In the genomic region with DNA sequence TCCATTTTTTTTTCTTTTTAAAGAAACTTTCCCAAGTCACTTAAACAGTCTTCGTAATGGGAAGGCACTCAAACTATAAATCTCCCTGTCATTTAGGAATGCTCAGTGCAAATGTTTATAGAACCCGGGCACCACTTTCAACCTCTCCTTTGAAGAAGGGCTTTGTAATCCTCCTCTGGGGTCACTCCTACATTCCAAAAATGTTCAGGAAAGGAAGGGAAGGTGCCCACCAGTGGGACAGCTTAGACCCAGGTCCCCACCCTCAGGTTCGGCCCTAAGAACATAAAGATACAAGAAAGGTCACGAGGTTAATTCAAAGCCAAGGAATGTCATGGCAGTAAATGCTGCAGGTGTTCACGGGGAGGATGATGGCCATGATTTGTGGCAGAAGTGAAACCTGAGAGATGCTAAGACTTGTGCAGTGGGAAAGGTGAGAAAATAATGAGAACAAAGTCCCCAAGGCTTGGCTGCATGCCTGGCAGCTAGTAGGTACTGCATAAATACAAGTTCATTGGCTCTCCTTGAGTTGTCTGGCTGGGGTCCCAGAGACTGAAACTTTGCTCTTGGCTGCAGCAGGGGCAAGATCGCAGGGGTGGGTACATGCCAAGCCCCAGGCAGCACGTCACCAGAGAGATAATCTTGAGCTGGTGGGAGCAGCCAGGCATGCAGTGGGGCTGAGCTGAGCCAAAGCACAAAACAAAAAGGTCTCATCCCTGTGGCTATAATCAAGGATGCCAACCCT, we compare ENCODE assay signal across 12 cellular contexts. TPM values are rescaled to one million over a fixed set of nuclear protein-coding genes. Genes with fewer than 3 reads are reported as not detected.
DNase-seq lines count a peak whose midpoint lies in the region; ATAC-seq, FAIRE-seq and TF ChIP-seq lines count a peak whose summit lies in the region.
"Had no signal": no experiment of that assay in that cellular context is flagged by ENCODE, and none has a peak within 500 bp of the region (broad histone marks: within the 10 kb centered on the region; RNA-seq: fewer than 3 reads in every experiment).

No MANE protein-coding gene starts in this region.

- ATAC-seq in GM21717 (IDR thresholded peaks at IDR 0.05; ENCODE audit: unreplicated experiment): no peak
- ATAC-seq in HG03565 (IDR thresholded peaks at IDR 0.05; ENCODE audit: unreplicated experiment): no peak

- H3K9ac ChIP-seq in kidney (ENCODE audit: low read length in 2 of 2): no peak overlapping the region

- H3K27me3 Mint-ChIP-seq in type B pancreatic cell: no peaks in the 10 kb centered on the region

- peak overlapping the region; percentile 57 to 76 for H3K27ac ChIP-seq in kidney (ENCODE audit: low read depth in 2 of 2, low read length in 2 of 2)

- H3K36me3 ChIP-seq in kidney (ENCODE audit: control insufficient read depth in 1 of 2, insufficient read depth in 2 of 2, low read length in 2 of 2): no peaks in the 10 kb centered on the region

- intact Hi-C loops in kidney (cut with DNase I): no loop called here

- peaks cover 5 to 7% of the 10 kb centered on the region in 2 donors for H3K4me1 ChIP-seq in kidney (ENCODE audit: control insufficient read depth in 1 of 2, insufficient read depth in 1 of 2, low read depth in 1 of 2, low read length in 2 of 2)

- H3K27ac Mint-ChIP-seq in type B pancreatic cell: peak overlapping the region; percentile 89
- H3K27ac Mint-ChIP-seq: activated T-helper 1 cell treated with anti-CD3 and anti-CD28 coated beads, Interleukin-12 subunit alpha, Interleukin-12 subunit beta, Interleukin-2, Interleukin-4 antibody, amounts not matched to agents 30 ng/mL and 10 ng/mL and 1 ng/mL, durations not matched to agents 14 hours and 24 hours and 36 hours had no signal

- H3K36me3 Mint-ChIP-seq in type B pancreatic cell: no peaks in the 10 kb centered on the region

- H3K9me3 ChIP-seq in kidney (ENCODE audit: control insufficient read depth in 1 of 2, low read length in 2 of 2): no peaks in the 10 kb centered on the region

- no peaks in the 10 kb centered on the region for H3K9me3 Mint-ChIP-seq in type B pancreatic cell
- H3K9me3 Mint-ChIP-seq: activated T-helper 1 cell treated with anti-CD3 and anti-CD28 coated beads, Interleukin-12 subunit alpha, Interleukin-12 subunit beta, Interleukin-2, Interleukin-4 antibody, amounts not matched to agents 30 ng/mL and 10 ng/mL and 1 ng/mL, durations not matched to agents 14 hours and 24 hours and 36 hours had no signal

- peak overlapping the region; percentile 44 for H3K4me3 Mint-ChIP-seq in type B pancreatic cell
- H3K4me3 Mint-ChIP-seq: activated T-helper 1 cell treated with anti-CD3 and anti-CD28 coated beads, Interleukin-12 subunit alpha, Interleukin-12 subunit beta, Interleukin-2, Interleukin-4 antibody, amounts not matched to agents 30 ng/mL and 10 ng/mL and 1 ng/mL, durations not matched to agents 14 hours and 24 hours and 36 hours had no signal

- TF ChIP-seq CTCF in kidney (IDR thresholded peaks at IDR 0.05; ENCODE audit: borderline replicate concordance, extremely low read depth, insufficient read depth) (no peak), type B pancreatic cell (conservative IDR thresholded peaks at IDR 0.05) (no peak)

- peaks cover 37% of the 10 kb centered on the region for H3K4me1 Mint-ChIP-seq in type B pancreatic cell (ENCODE audit: unreplicated experiment)

- no peak overlapping the region for H3K4me3 ChIP-seq in kidney (ENCODE audit: low read length in 2 of 2)

- FAIRE-seq in kidney (lab: Jason Lieb, UNC): no peak

- peak; percentile 14 for DNase-seq in NCI-H748 (lab: John Stamatoyannopoulos, UW; ENCODE audit: unreplicated experiment)
- DNase-seq in NCI-H748 treated with DMSO at 0.1 percent for 48 hours (lab: John Stamatoyannopoulos, UW): no peak
- DNase-seq in RPMI8226: peak; percentile 92
- peak; percentile 83 for DNase-seq in kidney
- no peak for DNase-seq in type B pancreatic cell (ENCODE audit: extremely low spot score, unreplicated experiment)
- no peak for DNase-seq in GDM1 (lab: John Stamatoyannopoulos, UW)
- DNase-seq: activated CD4-positive, CD25-positive, alpha-beta regulatory T cell; DND-41; NCI-H1694 had no signal

RNA-seq across cellular contexts. Expression of a gene that starts 21.1 kb away (rescaled TPM):
- 386 TPM for total RNA-seq in kidney
- 245 TPM for polyA plus RNA-seq in kidney (ENCODE audit: insufficient read depth, low read depth, low replicate concordance)
- 480 and 1,293 TPM in 2 replicates for total RNA-seq in type B pancreatic cell (ENCODE audit: low replicate concordance)

RNA-seq across cellular contexts. Expression of a gene that starts 36.3 kb away (rescaled TPM):
- total RNA-seq in kidney: 417 TPM
- 114 TPM for polyA plus RNA-seq in kidney (ENCODE audit: insufficient read depth, low read depth, low replicate concordance)
- total RNA-seq in type B pancreatic cell (ENCODE audit: low replicate concordance): 450 and 521 TPM in 2 replicates

Comparison
In these comparisons a context has a peak if more than half of its experiments do, and no peak if none do; other contexts are left out.
1. DNase-seq: peak in NCI-H748 (single experiment), RPMI8226 (single experiment) and kidney (single experiment); none in NCI-H748 treated with DMSO at 0.1 percent for 48 hours (single experiment), type B pancreatic cell (single experiment) and GDM1 (single experiment).